21 cellular contexts compared by ENCODE assay signal in the genomic region with DNA sequence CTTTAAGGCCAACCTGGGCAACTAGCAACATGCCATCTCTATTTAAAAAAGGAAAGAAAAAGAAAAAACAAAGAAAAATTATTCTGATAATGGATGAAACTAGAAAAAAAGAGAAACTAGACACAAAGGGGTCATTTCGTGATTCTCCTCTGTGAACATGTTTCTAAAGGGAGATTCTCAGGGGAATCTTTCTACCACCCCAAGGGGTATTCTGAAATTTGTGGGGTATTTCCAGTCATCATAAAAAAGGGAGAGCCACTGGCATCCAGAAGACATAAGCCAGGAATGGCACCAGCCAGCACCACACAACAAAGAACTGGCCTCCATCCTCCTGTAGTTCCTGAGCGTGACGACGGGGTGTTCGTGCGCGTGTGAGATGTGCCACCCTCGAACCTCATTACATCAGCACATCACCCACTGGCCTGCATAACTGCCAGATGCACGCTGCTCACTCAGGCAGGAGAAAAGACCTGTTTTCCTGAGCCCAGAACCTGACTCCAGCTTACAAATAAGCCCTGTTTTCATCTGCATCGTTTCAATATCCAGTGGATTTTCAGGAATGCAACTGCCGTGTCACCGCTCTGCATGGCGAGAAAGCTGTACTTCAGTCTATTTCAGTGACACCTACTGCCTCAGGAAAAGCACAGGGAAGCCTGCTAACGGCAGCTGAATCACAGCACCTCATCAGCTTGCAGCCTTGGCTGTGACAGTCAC. TPM values are rescaled to one million over a fixed set of nuclear protein-coding genes. Genes with fewer than 3 reads are reported as not detected.
A peak's percentile ranks its signal among the peaks of the same experiment; 100 is the strongest.
DNase-seq lines count a peak whose midpoint lies in the region; ATAC-seq and TF ChIP-seq lines count a peak whose summit lies in the region.
"Had no signal": no experiment of that assay in that cellular context is flagged by ENCODE, and none has a peak within 500 bp of the region (broad histone marks: within the 10 kb centered on the region; RNA-seq: fewer than 3 reads in every experiment).

No MANE protein-coding gene starts in this region.

- H3K4me1 Mint-ChIP-seq in memory B cell = peaks cover 9% of the 10 kb centered on the region

- no peak overlapping the region for H3K4me3 Mint-ChIP-seq in memory B cell
- H3K4me3 Mint-ChIP-seq: activated CD4-positive, alpha-beta T cell treated with anti-CD3 and anti-CD28 coated beads, Interleukin-2, amount 10 ng/mL, durations not matched to agents 7 days and 5 days; CD14-positive monocyte; natural killer cell had no signal

- H3K36me3 ChIP-seq in cardiac muscle cell = no peaks in the 10 kb centered on the region
- no peaks in the 10 kb centered on the region for H3K36me3 ChIP-seq in H7 (replicated peaks; ENCODE audit: control insufficient read depth, insufficient read depth, low read length)

- H3K4me3 ChIP-seq in cardiac muscle cell = no peak overlapping the region
- H3K4me3 ChIP-seq in H7 (ENCODE audit: insufficient read depth, low read depth, low read length) = no peak overlapping the region
- H3K4me3 ChIP-seq: thyroid gland had no signal

- peaks cover 23% of the 10 kb centered on the region for H3K4me1 ChIP-seq in cardiac muscle cell (ENCODE audit: low read depth)

- DNase-seq in cardiac muscle cell (ENCODE audit: low read depth in 1 of 2, low spot score in 1 of 2) (peak in 1 of 2 donors; percentile 62), left cardiac atrium (no peak), SK-N-DZ (ENCODE audit: low spot score) (peak; percentile 22), memory B cell (ENCODE audit: low spot score in 2 of 2) (no peak), NCI-H1417 treated with DMSO at 0.1 percent for 48 hours (lab: John Stamatoyannopoulos, UW) (no peak), H7 (no peak), COR-L47 (lab: John Stamatoyannopoulos, UW) (no peak), NCI-H748 treated with DMSO at 0.1 percent for 48 hours (lab: John Stamatoyannopoulos, UW) (no peak)
- DNase-seq: activated CD4-positive, alpha-beta T cell treated with anti-CD3 and anti-CD28 coated beads, Interleukin-2, amount 10 ng/mL, durations not matched to agents 7 days and 5 days; activated CD8-positive, alpha-beta memory T cell treated with anti-CD3 and anti-CD28 coated beads, Interleukin-2, amount 50 U/mL, for 4 hours; activated gamma-delta T cell; cerebellar nuclear complex; DMS53; HCEC 1CT; natural killer cell; NCI-H1105 treated with DMSO at 0.1 percent for 48 hours; NCI-H345; stimulated activated CD4-positive, alpha-beta T cell treated with anti-CD3 and anti-CD28 coated beads, Interleukin-12 subunit alpha, Interleukin-12 subunit beta, amount 100 ng/mL, for 4 hours; SW 1271; thyroid gland had no signal

- H3K27ac Mint-ChIP-seq in memory B cell = peak overlapping the region; percentile 47
- H3K27ac Mint-ChIP-seq: activated CD4-positive, alpha-beta T cell treated with anti-CD3 and anti-CD28 coated beads, Interleukin-2, amount 10 ng/mL, durations not matched to agents 7 days and 5 days; CD14-positive monocyte had no signal

- intact Hi-C loops in left cardiac atrium (cut with DNase I) = no loop called here

- TF ChIP-seq CTCF in cardiac muscle cell (IDR thresholded peaks at IDR 0.05; ENCODE audit: low read depth, low read length) = no peak

- H3K27me3 ChIP-seq in cardiac muscle cell (no peaks in the 10 kb centered on the region), H7 (ENCODE audit: control insufficient read depth, insufficient read depth, low read length) (no peaks in the 10 kb centered on the region)
- H3K27me3 ChIP-seq: thyroid gland had no signal

- peak overlapping the region; percentile 68 for H3K27ac ChIP-seq in cardiac muscle cell
- H3K27ac ChIP-seq: thyroid gland had no signal

- no peaks in the 10 kb centered on the region for H3K9me3 Mint-ChIP-seq in memory B cell
- H3K9me3 Mint-ChIP-seq: activated CD4-positive, alpha-beta T cell treated with anti-CD3 and anti-CD28 coated beads, Interleukin-2, amount 10 ng/mL, durations not matched to agents 7 days and 5 days; CD14-positive monocyte; natural killer cell had no signal

- ATAC-seq in left cardiac atrium = no peak
- peak; percentile 30 for ATAC-seq in memory B cell (ENCODE audit: low read depth)
- ATAC-seq: natural killer cell had no signal

- no peaks in the 10 kb centered on the region for H3K27me3 Mint-ChIP-seq in memory B cell
- H3K27me3 Mint-ChIP-seq: activated CD4-positive, alpha-beta T cell treated with anti-CD3 and anti-CD28 coated beads, Interleukin-2, amount 10 ng/mL, durations not matched to agents 7 days and 5 days had no signal

- H3K36me3 Mint-ChIP-seq in memory B cell = no peaks in the 10 kb centered on the region
- H3K36me3 Mint-ChIP-seq: natural killer cell had no signal

- no peaks in the 10 kb centered on the region for H3K9me3 ChIP-seq in cardiac muscle cell (ENCODE audit: low read depth)
- H3K9me3 ChIP-seq: thyroid gland had no signal

RNA-seq across cellular contexts. Expression of a gene that starts 23.9 kb away (rescaled TPM):
- 15.9 and 19.0 TPM in 2 replicates for total RNA-seq in cardiac muscle cell
- polyA plus RNA-seq in cardiac muscle cell = 20.8 and 23.7 TPM in 2 replicates
- 10 to 100 TPM; 19.1 to 34.4 TPM for total RNA-seq in left cardiac atrium
- polyA plus RNA-seq in SK-N-DZ (2014; cell fraction: cytosol; rRNA removed) = 78.2 and 78.7 TPM in 2 replicates
- 67.2 and 74.2 TPM in 2 replicates for polyA plus RNA-seq in SK-N-DZ (2014; cell fraction: nucleus; rRNA removed)
- 19.3 and 24.9 TPM in 2 replicates for total RNA-seq in H7 (2014; rRNA removed; shearing (Covaris generic))

RNA-seq across cellular contexts. Expression of a gene that starts 56.7 kb away (rescaled TPM):
- total RNA-seq in cardiac muscle cell (189 and 260 TPM in 2 replicates), left cardiac atrium (100 to 1,000 TPM; 306 to 467 TPM)
- 785 and 1,009 TPM in 2 replicates for polyA plus RNA-seq in cardiac muscle cell
- 1,045 and 1,149 TPM in 2 replicates for polyA plus RNA-seq in SK-N-DZ (2014; cell fraction: cytosol; rRNA removed)
- 1,004 and 1,032 TPM in 2 replicates for polyA plus RNA-seq in SK-N-DZ (2014; cell fraction: nucleus; rRNA removed)
- 1,191 and 1,396 TPM in 2 replicates for total RNA-seq in H7 (2014; rRNA removed; shearing (Covaris generic))
